19 cellular contexts compared by ENCODE assay signal in the genomic region with DNA sequence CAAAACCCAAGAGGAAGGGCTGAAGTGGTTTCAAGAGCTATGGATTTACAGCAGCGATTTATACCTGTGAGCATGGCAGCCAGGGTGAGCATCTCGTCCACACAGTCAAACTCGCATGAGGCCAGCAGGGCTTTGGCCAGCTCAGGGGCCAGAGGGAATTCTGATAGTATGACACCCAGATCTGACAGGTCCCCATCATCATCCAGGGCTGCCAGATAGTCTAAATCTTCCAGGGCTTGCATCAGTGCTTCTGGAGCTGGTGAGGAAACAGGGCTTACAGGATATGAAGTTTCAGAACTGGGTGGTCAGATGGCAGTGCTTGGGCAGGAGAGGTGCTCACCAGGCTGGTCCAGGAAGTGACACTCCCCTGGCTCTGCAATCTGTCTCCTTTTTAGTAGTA. TPM values are rescaled to one million over a fixed set of nuclear protein-coding genes. Genes with fewer than 3 reads are reported as not detected.
DNase-seq lines count a peak whose midpoint lies in the region; ATAC-seq, FAIRE-seq and TF ChIP-seq lines count a peak whose summit lies in the region.
"Had no signal": no experiment of that assay in that cellular context is flagged by ENCODE, and none has a peak within 500 bp of the region (broad histone marks: within the 10 kb centered on the region; RNA-seq: fewer than 3 reads in every experiment).

No MANE protein-coding gene starts in this region.

- 72% methylated on average over 3 of the region's 3 CpGs for WGBS in right cardiac atrium
- 77% methylated on average over 3 of the region's 3 CpGs; no CpG with 5 or more reads in 1 of the 2 experiments for WGBS in H1 (ENCODE audit: extremely low coverage in 1 of 2, insufficient coverage in 1 of 2, insufficient read length in 1 of 2, insufficient replicate concordance in 2 of 2, low coverage in 1 of 2, low lambda C conversion rate in 2 of 2, missing lambda C conversion rate in 1 of 2), 2 experiments

- DNase-seq in cardiac septum (ENCODE audit: low spot score) (peak; percentile 49), right cardiac atrium (no peak), H1 (ENCODE audit: low read depth in 1 of 2, low spot score in 2 of 2) (no peak), osteoblast (ENCODE audit: insufficient read length, low spot score, missing footprints) (peak; percentile 68)
- no peak for DNase-seq in natural killer cell treated with Interleukin-12 subunit alpha and Interleukin-12 subunit beta and Interleukin-15 and Interleukin-18, amount 100 ng/mL, for 72 hours (ENCODE audit: low spot score)
- DNase-seq: C1 segment of cervical spinal cord; CD4-positive, alpha-beta memory T cell; DMS153; DND-41; GOT3; H9 had no signal

- no peak overlapping the region for H4K5ac ChIP-seq in H1 (ENCODE audit: insufficient read length, low read depth, low read length)

- TF ChIP-seq POLR2A in H1 (IDR thresholded peaks at IDR 0.05; ENCODE audit: control extremely low read depth in 1 of 2, low read depth in 2 of 2, low read length in 2 of 2): no peak

- no peaks in the 10 kb centered on the region for H3K79me1 ChIP-seq in H1 (ENCODE audit: low read depth, low read length)

- H2AK5ac ChIP-seq in H1 (ENCODE audit: low read depth, low read length): no peak overlapping the region

- POLR2A ChIA-PET in H1 (lab: Charles Lee; ENCODE audit: partially characterized antibody): interaction anchor here (0.7 to 1.7 kb wide), 6 partner anchors 16 to 50 kb away, joined by 3 read pairs; a partner anchor contains a TSS

- no peak for ATAC-seq in right cardiac atrium
- ATAC-seq in natural killer cell treated with Interleukin-12 subunit alpha and Interleukin-12 subunit beta and Interleukin-15 and Interleukin-18, amount 100 ng/mL, for 72 hours: no peak
- no peak for ATAC-seq in HG03457 (IDR thresholded peaks at IDR 0.05; ENCODE audit: unreplicated experiment)
- ATAC-seq: HCT116 had no signal

- H3K27me3 ChIP-seq in right cardiac atrium (ENCODE audit: control insufficient read depth, insufficient read depth): no peaks in the 10 kb centered on the region
- peaks cover 9 to 39% (median 30%) of the 10 kb centered on the region in 4 experiments for H3K27me3 ChIP-seq in H1 (replicated peaks in 1 of 4; ENCODE audit: control insufficient read depth in 3 of 4, extremely low read depth in 1 of 4, insufficient read depth in 3 of 4, low read length in 3 of 4)
- H3K27me3 ChIP-seq in osteoblast (ENCODE audit: insufficient read depth, low read length): peaks cover 33% of the 10 kb centered on the region

- H3K27me3 Mint-ChIP-seq in natural killer cell treated with Interleukin-12 subunit alpha and Interleukin-12 subunit beta and Interleukin-15 and Interleukin-18, amount 100 ng/mL, for 72 hours: peaks cover 23 to 30% of the 10 kb centered on the region in 2 donors

- H2BK5ac ChIP-seq in H1 (ENCODE audit: low read depth, low read length): no peak overlapping the region

- H3K56ac ChIP-seq in H1 (replicated peaks; ENCODE audit: insufficient read length, low read depth, low read length): peak overlapping the region; percentile 23

- no peak overlapping the region for H3K9ac ChIP-seq in H1 (replicated peaks in 1 of 4; ENCODE audit: extremely low read depth in 1 of 4, low read depth in 3 of 4, low read length in 3 of 4)

- TF ChIP-seq RAD21 in H1 (IDR thresholded peaks at IDR 0.05 in 1 of 2, conservative IDR thresholded peaks at IDR 0.05 in 1 of 2; ENCODE audit: low read depth in 2 of 2, low read length in 2 of 2): no peak

- H3K4me2 ChIP-seq in H1 (ENCODE audit: insufficient read depth in 1 of 2, low read depth in 2 of 2, low read length in 2 of 2) (no peak overlapping the region), osteoblast (ENCODE audit: insufficient read depth, low read length) (no peak overlapping the region)

- no peak overlapping the region for H2BK15ac ChIP-seq in H1 (ENCODE audit: low read length)

- no peaks in the 10 kb centered on the region for H3K9me3 Mint-ChIP-seq in natural killer cell treated with Interleukin-12 subunit alpha and Interleukin-12 subunit beta and Interleukin-15 and Interleukin-18, amount 100 ng/mL, for 72 hours
- H3K9me3 Mint-ChIP-seq: H9 had no signal

- H3K4me1 ChIP-seq in right cardiac atrium (ENCODE audit: control insufficient read depth, insufficient read depth, low read length) (no peaks in the 10 kb centered on the region), H1 (replicated peaks in 1 of 4; ENCODE audit: control insufficient read depth in 3 of 4, insufficient read depth in 4 of 4, low read length in 3 of 4) (no peaks in the 10 kb centered on the region), osteoblast (ENCODE audit: insufficient read depth, low read length) (no peaks in the 10 kb centered on the region)
- H3K4me1 ChIP-seq: Caco-2 had no signal

- H3K36me3 ChIP-seq in H1 (ENCODE audit: control insufficient read depth in 2 of 4, insufficient read depth in 4 of 4, low read length in 3 of 4) (peaks cover 5 to 13% (median 12%) of the 10 kb centered on the region in 4 experiments; a peak in 6 of 8 replicates), osteoblast (ENCODE audit: insufficient read depth, low read length) (peaks cover 19% of the 10 kb centered on the region)

- no peaks in the 10 kb centered on the region for H3K9me3 ChIP-seq in right cardiac atrium (ENCODE audit: control insufficient read depth, low read length)
- no peaks in the 10 kb centered on the region for H3K9me3 ChIP-seq in H1 (ENCODE audit: insufficient read depth in 2 of 2, low read depth in 1 of 2, low read length in 1 of 2)
- no peaks in the 10 kb centered on the region for H3K9me3 ChIP-seq in osteoblast (ENCODE audit: low read depth, low read length)
- H3K9me3 ChIP-seq: Caco-2 had no signal

- no peak overlapping the region for H3K23ac ChIP-seq in H1 (ENCODE audit: insufficient read length)

- FAIRE-seq in H1 (lab: Jason Lieb, UNC): no peak
- FAIRE-seq: G401.6, GM12892 had no signal

- H3K36me3 Mint-ChIP-seq in natural killer cell treated with Interleukin-12 subunit alpha and Interleukin-12 subunit beta and Interleukin-15 and Interleukin-18, amount 100 ng/mL, for 72 hours: peaks cover 9% of the 10 kb centered on the region

- no peaks in the 10 kb centered on the region for H3K79me2 ChIP-seq in H1 (ENCODE audit: control insufficient read depth in 1 of 2, insufficient read depth in 2 of 2, low read length in 2 of 2)
- H3K79me2 ChIP-seq in osteoblast (ENCODE audit: insufficient read depth, low read length): peaks cover 5% of the 10 kb centered on the region

- H3K4me3 Mint-ChIP-seq in natural killer cell treated with Interleukin-12 subunit alpha and Interleukin-12 subunit beta and Interleukin-15 and Interleukin-18, amount 100 ng/mL, for 72 hours: no peak overlapping the region
- H3K4me3 Mint-ChIP-seq: CD4-positive, alpha-beta memory T cell; H9 had no signal

- no peak overlapping the region for H3K4ac ChIP-seq in H1 (replicated peaks; ENCODE audit: insufficient read length, low read depth, low read length)

- no peak overlapping the region for H3K27ac ChIP-seq in right cardiac atrium (ENCODE audit: low read length)
- no peak overlapping the region for H3K27ac ChIP-seq in H1 (ENCODE audit: low read depth, low read length)
- H3K27ac ChIP-seq in osteoblast (ENCODE audit: low read depth, low read length): no peak overlapping the region

- H3K27ac Mint-ChIP-seq in natural killer cell treated with Interleukin-12 subunit alpha and Interleukin-12 subunit beta and Interleukin-15 and Interleukin-18, amount 100 ng/mL, for 72 hours: no peak overlapping the region
- H3K27ac Mint-ChIP-seq: H9 had no signal

- H3K4me1 Mint-ChIP-seq in natural killer cell treated with Interleukin-12 subunit alpha and Interleukin-12 subunit beta and Interleukin-15 and Interleukin-18, amount 100 ng/mL, for 72 hours (ENCODE audit: low read depth in 2 of 2): peaks cover 0 to 15% of the 10 kb centered on the region in 2 donors

- H2BK20ac ChIP-seq in H1 (ENCODE audit: low read length): no peak overlapping the region

- H4K91ac ChIP-seq in H1 (replicated peaks; ENCODE audit: insufficient read length, low read length): no peak overlapping the region

- H3K4me3 ChIP-seq in right cardiac atrium (ENCODE audit: low read length) (no peak overlapping the region), H1 (ENCODE audit: extremely low read depth in 1 of 4, insufficient read depth in 2 of 4, low read depth in 3 of 4, low read length in 4 of 4) (no peak overlapping the region), osteoblast (ENCODE audit: insufficient read depth, low read length) (no peak overlapping the region)

- H2AFZ ChIP-seq in H1 (ENCODE audit: low read length) (no peak overlapping the region), osteoblast (ENCODE audit: low read length) (no peak overlapping the region)

- H3K18ac ChIP-seq in H1 (ENCODE audit: extremely low read depth, low read length): no peak overlapping the region

- no peak overlapping the region for H3K14ac ChIP-seq in H1 (ENCODE audit: insufficient read length)

- intact Hi-C loops in cardiac septum (cut with DNase I) (loop anchor here (10.0 kb wide), 1 partner anchor 132 kb away; a partner anchor contains a TSS), right cardiac atrium (cut with DNase I) (no loop called here)

- CTCF ChIA-PET in H1 (lab: Charles Lee; ENCODE audit: partially characterized antibody): interaction anchor here (0.8 to 1.4 kb wide), 6 partner anchors 9 to 50 kb away, joined by 3 to 5 read pairs (median 4); a partner anchor contains a TSS

- H4K20me1 ChIP-seq in H1 (replicated peaks in 1 of 2; ENCODE audit: control insufficient read depth in 1 of 2, insufficient read depth in 2 of 2, low read length in 2 of 2) (no peaks in the 10 kb centered on the region), osteoblast (ENCODE audit: insufficient read depth, low read length) (peaks cover 4% of the 10 kb centered on the region)

- H2BK12ac ChIP-seq in H1 (ENCODE audit: low read depth, low read length): no peak overlapping the region

- no peaks in the 10 kb centered on the region for H3K23me2 ChIP-seq in H1 (ENCODE audit: low read depth, low read length)

- TF ChIP-seq EP300 in H1 (IDR thresholded peaks at IDR 0.05; ENCODE audit: borderline replicate concordance in 1 of 2, low read depth in 2 of 2, low read length in 2 of 2): no peak

- no peak overlapping the region for H4K8ac ChIP-seq in H1 (ENCODE audit: extremely low read depth, insufficient read depth, low read length)

- TF ChIP-seq CTCF in H1 (IDR thresholded peaks at IDR 0.05; ENCODE audit: control extremely low read depth in 1 of 3, insufficient read depth in 1 of 3, low read depth in 1 of 3, low read length in 3 of 3) (no peak), osteoblast (IDR thresholded peaks at IDR 0.05; ENCODE audit: extremely low read depth, low read depth, low read length) (no peak)

- H2BK120ac ChIP-seq in H1 (replicated peaks; ENCODE audit: low read depth, low read length): no peak overlapping the region

RNA-seq across cellular contexts. Expression of a gene that starts 3.5 kb away (rescaled TPM):
- total RNA-seq in cardiac septum: not detected
- total RNA-seq in right cardiac atrium: not detected
- polyA plus RNA-seq in right cardiac atrium: not detected
- 0.57 and 0.76 TPM in 2 replicates for total RNA-seq in H1 (2021; fragmentation: NEBNext Ultra II Directional; extraction: Animal tissue kit (Norgen Biotek cat#: 25700))
- polyA plus RNA-seq in H1 (2011; rRNA removed): 1.1 TPM in 2 replicates
- 1.4 TPM for polyA plus RNA-seq in H1 (2011; cell fraction: cytosol; rRNA removed)
- polyA plus RNA-seq in H1 (2011; cell fraction: nucleus; rRNA removed): 9.0 TPM
- 0.51 to 1.4 TPM (median 0.73 TPM) in 4 replicates for polyA plus RNA-seq in H1 (2012, experiment 1 of 2)
- 0.47 TPM for polyA plus RNA-seq in H1 (2012, experiment 2 of 2)
- polyA plus RNA-seq in H1 (2013, experiment 1 of 2): 0.85 TPM
- 0.35 TPM for polyA plus RNA-seq in H1 (2013, experiment 2 of 2)
- polyA minus RNA-seq in H1 (2011; rRNA and poly(A)+ RNA removed): 0.44 and 1.1 TPM in 2 replicates
- polyA minus RNA-seq in H1 (2011; cell fraction: cytosol; rRNA and poly(A)+ RNA removed): not detected
- polyA minus RNA-seq in H1 (2011; cell fraction: nucleus; rRNA and poly(A)+ RNA removed): 2.1 TPM
- total RNA-seq in osteoblast: not detected in 2 replicates
- 1 to 10 TPM in 1 of 2 donors, under 1 TPM in 1; 0.55 to 1.0 TPM for total RNA-seq in natural killer cell treated with Interleukin-12 subunit alpha and Interleukin-12 subunit beta and Interleukin-15 and Interleukin-18, amount 100 ng/mL, for 72 hours
- total RNA-seq: A172 had no signal
- polyA plus RNA-seq: CD4-positive, alpha-beta memory T cell had no signal

RNA-seq across cellular contexts. Expression of a gene that starts 7.0 kb away (rescaled TPM):
- total RNA-seq in cardiac septum (50.0 TPM), right cardiac atrium (10 to 100 TPM; 52.3 to 69.6 (median 63.3) TPM), osteoblast (82.9 and 86.3 TPM in 2 replicates)
- polyA plus RNA-seq in right cardiac atrium (75.3 TPM), H1 (2011; rRNA removed) (121 and 162 TPM in 2 replicates)
- 82.7 and 83.4 TPM in 2 replicates for total RNA-seq in H1 (2021; fragmentation: NEBNext Ultra II Directional; extraction: Animal tissue kit (Norgen Biotek cat#: 25700))
- polyA plus RNA-seq in H1 (2011; cell fraction: cytosol; rRNA removed): 134 TPM
- 469 TPM for polyA plus RNA-seq in H1 (2011; cell fraction: nucleus; rRNA removed)
- 82.2 to 98.1 TPM (median 92.2 TPM) in 4 replicates for polyA plus RNA-seq in H1 (2012, experiment 1 of 2)
- 103 TPM for polyA plus RNA-seq in H1 (2012, experiment 2 of 2)
- 124 TPM for polyA plus RNA-seq in H1 (2013, experiment 1 of 2)
- 130 TPM for polyA plus RNA-seq in H1 (2013, experiment 2 of 2)
- polyA minus RNA-seq in H1 (2011; rRNA and poly(A)+ RNA removed): 63.7 and 83.7 TPM in 2 replicates
- 54.0 TPM for polyA minus RNA-seq in H1 (2011; cell fraction: cytosol; rRNA and poly(A)+ RNA removed)
- 85.4 TPM for polyA minus RNA-seq in H1 (2011; cell fraction: nucleus; rRNA and poly(A)+ RNA removed)
- 100 to 1,000 TPM; 190 to 233 TPM for total RNA-seq in natural killer cell treated with Interleukin-12 subunit alpha and Interleukin-12 subunit beta and Interleukin-15 and Interleukin-18, amount 100 ng/mL, for 72 hours

RNA-seq across cellular contexts. Expression of a gene that starts 7.2 kb away (rescaled TPM):
- total RNA-seq in cardiac septum (25.0 TPM), right cardiac atrium (10 to 100 TPM; 26.3 to 31.2 (median 28.9) TPM), osteoblast (51.8 and 53.6 TPM in 2 replicates)
- polyA plus RNA-seq in right cardiac atrium (27.8 TPM), H1 (2011; rRNA removed) (37.6 TPM in 2 replicates)
- 21.6 and 24.6 TPM in 2 replicates for total RNA-seq in H1 (2021; fragmentation: NEBNext Ultra II Directional; extraction: Animal tissue kit (Norgen Biotek cat#: 25700))
- polyA plus RNA-seq in H1 (2011; cell fraction: cytosol; rRNA removed): 33.9 TPM
- 41.8 TPM for polyA plus RNA-seq in H1 (2011; cell fraction: nucleus; rRNA removed)
- 22.7 to 30.7 TPM (median 27.3 TPM) in 4 replicates for polyA plus RNA-seq in H1 (2012, experiment 1 of 2)
- 36.9 TPM for polyA plus RNA-seq in H1 (2012, experiment 2 of 2)
- polyA plus RNA-seq in H1 (2013, experiment 1 of 2): 19.1 TPM
- 18.5 TPM for polyA plus RNA-seq in H1 (2013, experiment 2 of 2)
- polyA minus RNA-seq in H1 (2011; rRNA and poly(A)+ RNA removed): 27.1 and 32.7 TPM in 2 replicates
- 15.4 TPM for polyA minus RNA-seq in H1 (2011; cell fraction: cytosol; rRNA and poly(A)+ RNA removed)
- 27.5 TPM for polyA minus RNA-seq in H1 (2011; cell fraction: nucleus; rRNA and poly(A)+ RNA removed)
- 100 to 1,000 TPM in 1 of 2 donors, 10 to 100 TPM in 1; 93.1 to 100 TPM for total RNA-seq in natural killer cell treated with Interleukin-12 subunit alpha and Interleukin-12 subunit beta and Interleukin-15 and Interleukin-18, amount 100 ng/mL, for 72 hours

RNA-seq across cellular contexts. Expression of a gene that starts 8.3 kb away (rescaled TPM):
- not detected for total RNA-seq in cardiac septum
- total RNA-seq in right cardiac atrium: not detected
- polyA plus RNA-seq in right cardiac atrium: 0.05 TPM
- total RNA-seq in H1 (2021; fragmentation: NEBNext Ultra II Directional; extraction: Animal tissue kit (Norgen Biotek cat#: 25700)): 0.15 and 0.17 TPM in 2 replicates
- 0.06 and 0.17 TPM in 2 replicates for polyA plus RNA-seq in H1 (2011; rRNA removed)
- 0.09 TPM for polyA plus RNA-seq in H1 (2011; cell fraction: cytosol; rRNA removed)
- polyA plus RNA-seq in H1 (2011; cell fraction: nucleus; rRNA removed): 0.44 TPM
- polyA plus RNA-seq in H1 (2012, experiment 1 of 2): 0.11 to 0.47 TPM (median 0.28 TPM) in 4 replicates
- polyA plus RNA-seq in H1 (2012, experiment 2 of 2): not detected
- polyA plus RNA-seq in H1 (2013, experiment 1 of 2): 0.06 TPM
- polyA plus RNA-seq in H1 (2013, experiment 2 of 2): 0.06 TPM
- polyA minus RNA-seq in H1 (2011; rRNA and poly(A)+ RNA removed): 0.12 TPM in 1 of 2 replicates, not detected in the other
- not detected for polyA minus RNA-seq in H1 (2011; cell fraction: cytosol; rRNA and poly(A)+ RNA removed)
- 1.1 TPM for polyA minus RNA-seq in H1 (2011; cell fraction: nucleus; rRNA and poly(A)+ RNA removed)
- total RNA-seq in osteoblast: under 0.01 and 0.36 TPM in 2 replicates
- total RNA-seq in natural killer cell treated with Interleukin-12 subunit alpha and Interleukin-12 subunit beta and Interleukin-15 and Interleukin-18, amount 100 ng/mL, for 72 hours: under 1 TPM; 0.12 to 0.95 TPM
- total RNA-seq: A673 had no signal
- polyA plus RNA-seq: BJ had no signal

RNA-seq across cellular contexts. Expression of a gene that starts 15.0 kb away (rescaled TPM):
- total RNA-seq in cardiac septum (11.4 TPM), right cardiac atrium (10 to 100 TPM; 20.5 to 38.7 (median 25.6) TPM), osteoblast (22.4 and 26.5 TPM in 2 replicates)
- polyA plus RNA-seq in right cardiac atrium (20.9 TPM), H1 (2011; rRNA removed) (12.1 and 23.7 TPM in 2 replicates)
- total RNA-seq in H1 (2021; fragmentation: NEBNext Ultra II Directional; extraction: Animal tissue kit (Norgen Biotek cat#: 25700)): 10.0 and 13.8 TPM in 2 replicates
- 15.4 TPM for polyA plus RNA-seq in H1 (2011; cell fraction: cytosol; rRNA removed)
- 13.2 TPM for polyA plus RNA-seq in H1 (2011; cell fraction: nucleus; rRNA removed)
- 9.2 to 15.1 TPM (median 14.9 TPM) in 4 replicates for polyA plus RNA-seq in H1 (2012, experiment 1 of 2)
- 10.1 TPM for polyA plus RNA-seq in H1 (2012, experiment 2 of 2)
- 10.7 TPM for polyA plus RNA-seq in H1 (2013, experiment 1 of 2)
- 8.6 TPM for polyA plus RNA-seq in H1 (2013, experiment 2 of 2)
- polyA minus RNA-seq in H1 (2011; rRNA and poly(A)+ RNA removed): 17.4 and 23.0 TPM in 2 replicates
- 11.3 TPM for polyA minus RNA-seq in H1 (2011; cell fraction: cytosol; rRNA and poly(A)+ RNA removed)
- polyA minus RNA-seq in H1 (2011; cell fraction: nucleus; rRNA and poly(A)+ RNA removed): 14.3 TPM
- total RNA-seq in natural killer cell treated with Interleukin-12 subunit alpha and Interleukin-12 subunit beta and Interleukin-15 and Interleukin-18, amount 100 ng/mL, for 72 hours: 10 to 100 TPM; 31.3 to 41.3 TPM

Comparison
In these comparisons a context has a peak if more than half of its experiments do, and no peak if none do; other contexts are left out.
1. DNase-seq: peak in cardiac septum (single experiment) and osteoblast (single experiment); none in right cardiac atrium (0 of 3), H1 (0 of 2) and natural killer cell treated with Interleukin-12 subunit alpha and Interleukin-12 subunit beta and Interleukin-15 and Interleukin-18, amount 100 ng/mL, for 72 hours (single experiment).